ENCODE assay signal across 1 cellular context in genomic region chr11:47147250-47147649, GRCh38.
TF ChIP-seq lines count a peak whose summit lies in the region.

No MANE protein-coding gene starts in this region.

TF ChIP-seq in GM23338, 12 proteins besides CTCF, POLR2A, EP300 and RAD21 (continued from another document):
- TF ChIP-seq REST (IDR thresholded peaks at IDR 0.05; ENCODE audit: unreplicated experiment) (no peak), POLR2AphosphoS5 (IDR thresholded peaks at IDR 0.05; ENCODE audit: low read depth) (no peak), EZH2phosphoT487 (IDR thresholded peaks at IDR 0.05; ENCODE audit: unreplicated experiment) (no peak), ZNF462 (CRISPR knock-in tag; IDR thresholded peaks at IDR 0.05) (no peak), NANOG (IDR thresholded peaks at IDR 0.05; ENCODE audit: borderline replicate concordance) (no peak), EZH2 (IDR thresholded peaks at IDR 0.05; ENCODE audit: low read depth, unreplicated experiment) (no peak)
